Comparison of ENCODE assay signal across 18 cellular contexts in the genomic region with DNA sequence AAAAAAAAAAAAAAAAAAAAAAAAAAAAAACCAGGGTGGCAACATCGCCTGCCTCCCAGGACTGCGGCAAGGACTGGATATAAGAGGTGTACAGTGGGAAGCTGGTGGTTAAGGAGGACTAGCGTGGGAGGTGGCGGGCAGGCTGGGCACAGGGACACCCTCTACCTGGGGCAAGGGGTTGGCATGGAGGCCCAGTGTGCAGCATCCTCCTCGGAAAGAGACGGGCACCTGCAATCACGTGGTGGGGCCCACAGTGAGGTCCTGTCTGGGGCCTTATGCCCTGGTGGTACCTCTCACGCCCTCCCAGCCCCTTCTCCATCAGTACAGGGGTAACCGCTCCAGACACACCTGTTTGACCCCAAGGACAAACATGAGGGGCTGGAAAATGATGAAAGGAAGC. TPM values are rescaled to one million over a fixed set of nuclear protein-coding genes. Genes with fewer than 3 reads are reported as not detected.
A peak's percentile ranks its signal among the peaks of the same experiment; 100 is the strongest.
DNase-seq lines count a peak whose midpoint lies in the region; ATAC-seq, FAIRE-seq and TF ChIP-seq lines count a peak whose summit lies in the region.
"Had no signal": no experiment of that assay in that cellular context is flagged by ENCODE, and none has a peak within 500 bp of the region (broad histone marks: within the 10 kb centered on the region; RNA-seq: fewer than 3 reads in every experiment).

No MANE protein-coding gene starts in this region.

- H3K4me1 ChIP-seq in esophagus squamous epithelium (peaks cover 3 to 70% (median 28%) of the 10 kb centered on the region in 3 donors), osteoblast (ENCODE audit: insufficient read depth, low read length) (peaks cover 16% of the 10 kb centered on the region), transverse colon (peaks cover 4 to 28% (median 18%) of the 10 kb centered on the region in 4 donors), GM23248 (ENCODE audit: insufficient read depth) (peaks cover 21% of the 10 kb centered on the region)

- no peaks in the 10 kb centered on the region for H3K36me3 ChIP-seq in esophagus squamous epithelium
- H3K36me3 ChIP-seq in osteoblast (ENCODE audit: insufficient read depth, low read length), result no peaks in the 10 kb centered on the region
- no peaks in the 10 kb centered on the region for H3K36me3 ChIP-seq in transverse colon
- no peaks in the 10 kb centered on the region for H3K36me3 ChIP-seq in GM23248 (ENCODE audit: low read depth)
- H3K36me3 ChIP-seq: cardiac muscle cell had no signal

- H3K79me2 ChIP-seq in osteoblast (ENCODE audit: insufficient read depth, low read length) (peaks cover 85% of the 10 kb centered on the region), GM23248 (ENCODE audit: insufficient read depth) (peaks cover 90% of the 10 kb centered on the region)

- H3K4me2 ChIP-seq in osteoblast (ENCODE audit: insufficient read depth, low read length), result no peak overlapping the region
- H3K4me2 ChIP-seq in GM23248 (ENCODE audit: unreplicated experiment), result no peak overlapping the region

- no peak overlapping the region for H3K9ac ChIP-seq in GM23248

- peaks cover 9% of the 10 kb centered on the region for H3F3A ChIP-seq in GM23248 (ENCODE audit: insufficient read depth)

- H3K9me3 ChIP-seq in esophagus squamous epithelium (no peaks in the 10 kb centered on the region), osteoblast (ENCODE audit: low read depth, low read length) (no peaks in the 10 kb centered on the region), transverse colon (no peaks in the 10 kb centered on the region), GM23248 (ENCODE audit: low read depth) (no peaks in the 10 kb centered on the region)

- H3K4me3 ChIP-seq in esophagus squamous epithelium, result no peak overlapping the region
- H3K4me3 ChIP-seq in osteoblast (ENCODE audit: insufficient read depth, low read length), result no peak overlapping the region
- no peak overlapping the region for H3K4me3 ChIP-seq in transverse colon
- no peak overlapping the region for H3K4me3 ChIP-seq in GM23248
- H3K4me3 ChIP-seq: cardiac muscle cell had no signal

- H2AFZ ChIP-seq in osteoblast (ENCODE audit: low read length) (no peak overlapping the region), GM23248 (no peak overlapping the region)

- no peak for TF ChIP-seq EP300 in transverse colon (IDR thresholded peaks at IDR 0.05; ENCODE audit: low read depth)

- H4K20me1 ChIP-seq in osteoblast (ENCODE audit: insufficient read depth, low read length) (peaks cover 79% of the 10 kb centered on the region), GM23248 (ENCODE audit: insufficient read depth) (no peaks in the 10 kb centered on the region; the same call in 1 of the 2 replicates)

- H3K27ac ChIP-seq in esophagus squamous epithelium (peak overlapping the region; percentile 13 to 79 (median 32)), osteoblast (ENCODE audit: low read depth, low read length) (no peak overlapping the region), transverse colon (peak overlapping the region; percentile 1 to 69 (median 40)), GM23248 (no peak overlapping the region)
- H3K27ac ChIP-seq: cardiac muscle cell had no signal

- TF ChIP-seq CTCF in esophagus squamous epithelium (IDR thresholded peaks at IDR 0.05) (no peak), osteoblast (IDR thresholded peaks at IDR 0.05; ENCODE audit: extremely low read depth, low read depth, low read length) (no peak), transverse colon (IDR thresholded peaks at IDR 0.05) (no peak)

- no peak for FAIRE-seq in frontal cortex (lab: Jason Lieb, UNC)
- FAIRE-seq: TTC549 had no signal

- DNase-seq in Right ventricle myocardium superior (peak; percentile 35), left cardiac atrium (no peak), esophagus squamous epithelium (lab: John Stamatoyannopoulos, UW) (no peak), osteoblast (ENCODE audit: insufficient read length, low spot score, missing footprints) (peak; percentile 14), transverse colon (no peak), GM23248 (no peak), AG20443 (ENCODE audit: low spot score) (no peak), frontal cortex (ENCODE audit: low spot score in 2 of 2) (no peak)
- DNase-seq: 8988T; activated CD4-positive, alpha-beta T cell treated with anti-CD3 and anti-CD28 coated beads, Interleukin-2, amount 10 ng/mL, durations not matched to agents 7 days and 5 days; activated naive CD4-positive, alpha-beta T cell treated with anti-CD3 and anti-CD28 coated beads, Interleukin-2, amount 50 U/mL, for 16 hours; CD4-positive, CD25-positive, alpha-beta regulatory T cell; DMS79 treated with DMSO at 0.1 percent for 48 hours; immature natural killer cell; NCI-H1694; stimulated activated CD4-positive, alpha-beta T cell treated with anti-CD3 and anti-CD28 coated beads, Interleukin-1b, Interleukin-23, amount 100 ng/mL, for 48 hours had no signal

- WGBS in esophagus squamous epithelium, 2 donors, result 76 to 92% methylated on average over 5 to 9 of the region's 9 CpGs
- 81% methylated on average over 9 of the region's 9 CpGs; no CpG with 5 or more reads in 1 of the 2 donors for WGBS in transverse colon (ENCODE audit: low coverage in 1 of 2), 2 donors
- WGBS in GM23248 (ENCODE audit: low coverage in 1 of 2, low lambda C conversion rate in 2 of 2, missing lambda C conversion rate in 2 of 2), 2 experiments, result 96 to 97% methylated on average over 9 of the region's 9 CpGs

- ATAC-seq in Right ventricle myocardium superior (ENCODE audit: poor library complexity) (no peak), left cardiac atrium (no peak)

- TF ChIP-seq POLR2A in esophagus squamous epithelium (IDR thresholded peaks at IDR 0.05) (no peak), transverse colon (IDR thresholded peaks at IDR 0.05) (no peak)

- in situ Hi-C loops in transverse colon (cut with MboI; ENCODE audit: low pct_ligation_motif_present in 1 of 4, low pct_unique_long_range_greater_than_20kb in 1 of 4, low sequenced_read_pairs in 3 of 4) (no loop called here), GM23248 (cut with MboI) (no loop called here)

- intact Hi-C loops in Right ventricle myocardium superior (cut with DNase I), result no loop called here
- intact Hi-C loops in left cardiac atrium (cut with DNase I), result no loop called here
- intact Hi-C loops in esophagus squamous epithelium (cut with DNase I), result no loop called here
- intact Hi-C loops in transverse colon (cut with DNase I; ENCODE audit: low total_unique reads), result no loop called here

- H3K27me3 ChIP-seq in esophagus squamous epithelium, result peaks cover 0 to 18% (median 0%) of the 10 kb centered on the region in 4 donors
- no peaks in the 10 kb centered on the region for H3K27me3 ChIP-seq in osteoblast (ENCODE audit: insufficient read depth, low read length)
- no peaks in the 10 kb centered on the region for H3K27me3 ChIP-seq in transverse colon
- H3K27me3 ChIP-seq in GM23248 (replicated peaks; ENCODE audit: insufficient read depth), result no peaks in the 10 kb centered on the region
- H3K27me3 ChIP-seq: cardiac muscle cell had no signal

- no peaks in the 10 kb centered on the region for H3K9me2 ChIP-seq in GM23248 (ENCODE audit: insufficient read depth)

RNA-seq across cellular contexts. Expression of gene PXDN, which starts 27.9 kb away (rescaled TPM):
- 15.6 TPM for total RNA-seq in Right ventricle myocardium superior
- 10 to 100 TPM; 34.8 to 46.0 TPM for total RNA-seq in left cardiac atrium
- 10 to 100 TPM in 1 of 4 donors, 1 to 10 TPM in 2, under 1 TPM in 1; 0.72 to 10.9 (median 5.9) TPM for total RNA-seq in esophagus squamous epithelium
- 307 and 324 TPM in 2 replicates for total RNA-seq in osteoblast
- total RNA-seq in transverse colon, result 10 to 100 TPM in 3 of 4 donors, 1 to 10 TPM in 1; 9.0 to 46.2 (median 18.5) TPM
- 263 and 291 TPM in 2 replicates for total RNA-seq in GM23248 (2014; rRNA removed; shearing (Covaris generic))
- 222 and 235 TPM in 2 replicates for polyA plus RNA-seq in GM23248 (2016; fragmentation: Nextera tagmentation; extraction: Ambion mirVana)
- 21.6 TPM for total RNA-seq in frontal cortex
- polyA plus RNA-seq: CD4-positive, CD25-positive, alpha-beta regulatory T cell had no signal

Comparison
In these comparisons a context has a peak if more than half of its experiments do, and no peak if none do; other contexts are left out.
1. DNase-seq: peak in Right ventricle myocardium superior (single experiment) and osteoblast (single experiment); none in left cardiac atrium (single experiment), esophagus squamous epithelium (single experiment), transverse colon (single experiment), GM23248 (single experiment), AG20443 (single experiment) and frontal cortex (0 of 2).
2. H3K27ac ChIP-seq: peak in esophagus squamous epithelium (4 of 4) and transverse colon (4 of 4); none in osteoblast (single experiment) and GM23248 (single experiment).